In the genomic region with DNA sequence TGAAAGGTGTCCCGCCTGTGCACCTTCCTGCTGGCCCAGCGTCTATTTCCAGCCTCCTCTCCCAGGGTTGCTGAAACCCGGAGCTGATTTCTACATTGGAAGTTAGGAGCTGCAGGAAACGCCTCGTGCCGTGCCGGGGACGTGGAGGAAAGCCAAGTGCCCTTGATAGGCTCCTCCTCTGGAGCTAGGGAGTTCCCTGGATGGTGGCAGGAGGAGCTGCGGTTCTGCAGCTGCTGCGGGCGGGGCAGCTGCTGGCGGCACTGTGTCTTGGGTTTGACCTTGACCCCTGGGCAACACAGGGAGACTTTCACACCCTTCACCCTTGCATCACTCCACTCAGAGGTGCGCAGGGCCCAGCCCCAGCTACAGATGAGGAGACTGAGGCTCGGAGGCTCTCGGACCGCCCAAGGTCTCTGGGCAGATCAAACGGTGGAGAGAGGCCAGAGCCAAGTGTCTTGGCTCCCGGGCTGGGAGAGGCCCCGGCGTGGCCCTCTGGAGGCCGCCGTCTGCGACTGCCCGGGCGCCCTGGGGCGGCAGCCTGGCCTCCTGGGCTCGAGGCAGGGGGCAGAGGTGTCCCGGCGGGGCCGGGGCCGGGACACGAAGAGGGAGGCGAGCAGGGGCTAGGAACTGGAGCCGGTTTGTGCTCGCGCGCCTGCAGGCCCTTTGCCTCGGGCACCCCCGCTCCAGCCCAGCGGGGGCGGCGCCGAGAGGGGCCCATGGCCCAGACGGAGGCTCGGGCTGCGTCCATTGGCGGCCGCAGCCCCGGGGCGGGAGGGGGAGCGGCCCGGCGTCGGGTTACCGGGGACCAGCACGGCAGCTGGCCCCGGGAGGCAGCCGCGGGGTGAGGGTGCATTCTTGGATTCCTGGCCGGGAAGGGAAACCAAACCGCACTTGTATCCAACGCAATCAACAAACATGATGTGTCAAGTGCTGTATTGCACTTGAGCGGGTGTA, we compare ENCODE assay signal across 8 cellular contexts.
DNase-seq lines count a peak whose midpoint lies in the region; ATAC-seq and TF ChIP-seq lines count a peak whose summit lies in the region.

No MANE protein-coding gene starts in this region.

- CTCF ChIA-PET in Calu3 (lab: Charles Lee): interaction anchor here (0.6 to 1.8 kb wide), 11 partner anchors 21 to 577 kb away, joined by 3 to 11 read pairs (median 6); a partner anchor contains a TSS

- no peaks in the 10 kb centered on the region for H3K36me3 ChIP-seq in right atrium auricular region

- peak overlapping the region; percentile 66 for H3K4me3 Mint-ChIP-seq in Calu3 (ENCODE audit: low read depth, unreplicated experiment)

- peak overlapping the region; percentile 29 to 56 for H3K4me3 ChIP-seq in right atrium auricular region

- no peaks in the 10 kb centered on the region for H3K27me3 Mint-ChIP-seq in Calu3 (ENCODE audit: unreplicated experiment)

- peaks cover 10% of the 10 kb centered on the region for H3K4me1 Mint-ChIP-seq in Calu3 (ENCODE audit: low read depth, unreplicated experiment)

- H3K27me3 ChIP-seq in right atrium auricular region: no peaks in the 10 kb centered on the region

- peak overlapping the region; percentile 24 for H3K27ac Mint-ChIP-seq in Calu3 (ENCODE audit: unreplicated experiment)

- H3K36me3 Mint-ChIP-seq in Calu3 (ENCODE audit: insufficient read depth, unreplicated experiment): peaks cover 5% of the 10 kb centered on the region

- peak overlapping the region; percentile 95 to 96 for H3K27ac ChIP-seq in right atrium auricular region

- ATAC-seq in GM21717 (IDR thresholded peaks at IDR 0.05; ENCODE audit: unreplicated experiment) (peak; percentile 31), GM21423 (IDR thresholded peaks at IDR 0.05; ENCODE audit: unreplicated experiment) (no peak)

- peaks cover 0 to 60% of the 10 kb centered on the region in 2 donors for H3K4me1 ChIP-seq in right atrium auricular region

- no TSS peak for BruUV-seq in Calu3 (replicated peaks; lab: Mats Ljungman, UMichigan)

- H3K9me3 Mint-ChIP-seq in Calu3 (ENCODE audit: low read depth, unreplicated experiment): no peaks in the 10 kb centered on the region

- DNase-seq in Calu3: peak; percentile 74
- DNase-seq in NCI-H2107 treated with DMSO at 0.1 percent for 48 hours (lab: John Stamatoyannopoulos, UW; ENCODE audit: unreplicated experiment): peak; percentile 67
- peak; percentile 57 for DNase-seq in amniotic stem cell (lab: John Stamatoyannopoulos, UW)
- peak; percentile 94 for DNase-seq in right atrium auricular region (ENCODE audit: low spot score)
- DNase-seq in posterior vena cava (ENCODE audit: low spot score): peak; percentile 95
- no peak for DNase-seq in stimulated activated naive CD4-positive, alpha-beta T cell treated with Interleukin-2 at 50 U/mL for 16 hours (lab: John Stamatoyannopoulos, UW)

- no peaks in the 10 kb centered on the region for H3K9me3 ChIP-seq in right atrium auricular region

- TF ChIP-seq CTCF in Calu3 (IDR thresholded peaks at IDR 0.05; ENCODE audit: unreplicated experiment): no peak
- no peak for TF ChIP-seq CTCF in right atrium auricular region (IDR thresholded peaks at IDR 0.05)

- intact Hi-C loops in Calu3 (cut with micrococcal nuclease; ENCODE audit: unreplicated experiment) (loop anchor here (1.0 to 5.0 kb wide), 2 partner anchors 90 to 107 kb away; no protein-coding TSS in a partner anchor), posterior vena cava (cut with DNase I) (loop anchor here (5.0 to 10.0 kb wide), 4 partner anchors 92 to 515 kb away; no protein-coding TSS in a partner anchor)
